ENCODE assay signal across 8 cellular contexts in the genomic region with DNA sequence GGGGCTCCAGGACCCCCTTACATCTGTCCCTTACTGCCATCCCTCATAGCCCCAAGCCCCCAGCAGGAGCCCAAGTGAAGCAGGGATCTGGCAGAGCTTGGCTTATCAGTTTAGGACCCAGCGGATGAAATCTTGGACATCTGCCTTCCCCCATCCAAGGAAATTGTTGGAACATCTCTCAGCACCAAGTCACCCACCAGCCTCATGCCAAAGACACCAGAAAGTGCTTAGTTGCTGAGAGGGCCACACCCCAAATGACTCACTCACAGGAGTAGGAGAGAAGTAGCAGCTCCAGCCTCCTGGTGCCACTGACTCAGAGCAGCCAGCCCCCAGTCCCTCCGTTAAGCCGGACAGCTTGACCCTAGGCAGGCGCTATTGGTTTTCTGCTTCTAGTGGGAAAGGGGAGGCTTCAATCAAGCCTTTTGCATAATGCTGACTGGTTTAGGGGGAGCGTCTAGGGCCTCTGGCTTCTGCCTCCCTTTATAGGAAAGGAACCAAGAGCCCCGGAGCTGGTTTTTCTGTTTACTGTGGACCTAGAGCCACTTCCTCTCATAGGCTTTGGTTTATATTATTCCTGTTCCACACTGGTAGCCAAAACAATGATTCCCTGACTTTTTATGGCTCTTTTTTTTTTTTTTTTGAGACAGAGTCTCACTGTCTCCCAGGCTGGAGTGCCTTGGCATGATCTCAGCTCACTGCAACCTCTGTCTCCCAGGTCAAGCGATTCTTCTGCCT.
DNase-seq lines count a peak whose midpoint lies in the region; ATAC-seq and TF ChIP-seq lines count a peak whose summit lies in the region.

No MANE protein-coding gene starts in this region.

- peak; percentile 59 for DNase-seq in HEK293T (ENCODE audit: extremely low spot score)
- no peak for DNase-seq in T-helper 17 cell
- peak; percentile 66 for DNase-seq in foreskin melanocyte
- DNase-seq in renal cortical epithelial cell (ENCODE audit: low read depth) = peak; percentile 99
- no peak for DNase-seq in GM19238 (ENCODE audit: insufficient read length, low spot score)
- no peak for DNase-seq in mesenteric fat pad (ENCODE audit: low spot score)

- peaks cover 6% of the 10 kb centered on the region for H3K36me3 Mint-ChIP-seq in T-helper 17 cell (ENCODE audit: low read depth)

- peaks cover 4% of the 10 kb centered on the region for H3K4me1 Mint-ChIP-seq in T-helper 17 cell

- H3K4me3 Mint-ChIP-seq in T-helper 17 cell = no peak overlapping the region

- ATAC-seq in T-helper 17 cell (peak; percentile 33), GM21529 (IDR thresholded peaks at IDR 0.05; ENCODE audit: unreplicated experiment) (no peak), HG03175 (IDR thresholded peaks at IDR 0.05; ENCODE audit: unreplicated experiment) (no peak)

- CTCF ChIA-PET in HEK293T (lab: Yijun Ruan, JAX) = interaction anchor here (0.5 to 8.8 kb wide), 4 partner anchors 76 to 164 kb away, joined by 3 to 110 read pairs (median 3); no protein-coding TSS in a partner anchor

- H3K27me3 Mint-ChIP-seq in T-helper 17 cell = no peaks in the 10 kb centered on the region

- H3K9me3 ChIP-seq in T-helper 17 cell (ENCODE audit: control insufficient read depth, low read length, poor library complexity, severe bottlenecking) = no peaks in the 10 kb centered on the region

- POLR2A ChIA-PET in HEK293T (lab: Yijun Ruan, JAX) = interaction anchor here (0.5 to 0.8 kb wide), 2 partner anchors 115 to 284 kb away, joined by 3 read pairs; no protein-coding TSS in a partner anchor

- H3K27ac Mint-ChIP-seq in T-helper 17 cell = no peak overlapping the region

TF ChIP-seq in HEK293T, 16 proteins besides CTCF, POLR2A, EP300 and RAD21:
- TF ChIP-seq BHLHE40 (IDR thresholded peaks at IDR 0.05; ENCODE audit: borderline replicate concordance) (no peak), HDGF (IDR thresholded peaks at IDR 0.05; ENCODE audit: borderline replicate concordance) (no peak), LEF1 (IDR thresholded peaks at IDR 0.05; ENCODE audit: borderline replicate concordance) (no peak), CTBP1 (IDR thresholded peaks at IDR 0.05; ENCODE audit: borderline replicate concordance) (no peak), FOXM1 (IDR thresholded peaks at IDR 0.05; ENCODE audit: borderline replicate concordance) (no peak), FOXK2 (IDR thresholded peaks at IDR 0.05) (no peak)

Comparison
In these comparisons a context has a peak if more than half of its experiments do, and no peak if none do; other contexts are left out.
1. DNase-seq: peak in HEK293T (single experiment), foreskin melanocyte (single experiment) and renal cortical epithelial cell (single experiment); none in T-helper 17 cell (0 of 3), GM19238 (single experiment) and mesenteric fat pad (single experiment).